In the genomic region with DNA sequence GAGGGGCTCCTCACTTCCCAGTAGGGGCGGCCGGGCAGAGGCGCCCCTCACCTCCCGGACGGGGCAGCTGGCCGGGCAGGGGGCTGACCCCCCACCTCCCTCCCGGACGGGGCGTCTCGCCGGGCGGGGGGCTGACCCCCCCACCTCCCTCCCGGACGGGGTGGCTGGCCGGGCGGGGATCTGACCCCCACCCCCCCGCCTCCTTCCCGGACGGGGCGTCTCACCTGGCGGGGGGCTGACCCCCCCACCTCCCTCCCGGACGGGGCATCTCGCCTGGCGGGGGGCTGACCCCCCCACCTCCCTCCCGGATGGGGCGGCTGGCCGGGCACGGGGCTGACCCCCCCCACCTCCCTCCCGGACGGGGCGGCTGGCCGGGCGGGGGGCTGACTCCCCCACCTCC, we compare ENCODE assay signal across 4 cellular contexts. TPM values are rescaled to one million over a fixed set of nuclear protein-coding genes. Genes with fewer than 3 reads are reported as not detected.
"Had no signal": no experiment of that assay in that cellular context is flagged by ENCODE, and none has a peak within 500 bp of the region (broad histone marks: within the 10 kb centered on the region; RNA-seq: fewer than 3 reads in every experiment).

No MANE protein-coding gene starts in this region.

RNA-seq across cellular contexts. Expression of gene NYAP1, which starts 39.5 kb away (rescaled TPM):
- total RNA-seq: GM23248, H4 had no signal

RNA-seq across cellular contexts. Expression of gene SAP25, which starts 50.5 kb away (rescaled TPM):
- total RNA-seq: GM23248, H4 had no signal

RNA-seq across cellular contexts. Expression of gene SPACDR, which starts 59.1 kb away (rescaled TPM):
- total RNA-seq: GM23248, H1, H9 had no signal
